ENCODE assay signal across 8 cellular contexts in the genomic region with DNA sequence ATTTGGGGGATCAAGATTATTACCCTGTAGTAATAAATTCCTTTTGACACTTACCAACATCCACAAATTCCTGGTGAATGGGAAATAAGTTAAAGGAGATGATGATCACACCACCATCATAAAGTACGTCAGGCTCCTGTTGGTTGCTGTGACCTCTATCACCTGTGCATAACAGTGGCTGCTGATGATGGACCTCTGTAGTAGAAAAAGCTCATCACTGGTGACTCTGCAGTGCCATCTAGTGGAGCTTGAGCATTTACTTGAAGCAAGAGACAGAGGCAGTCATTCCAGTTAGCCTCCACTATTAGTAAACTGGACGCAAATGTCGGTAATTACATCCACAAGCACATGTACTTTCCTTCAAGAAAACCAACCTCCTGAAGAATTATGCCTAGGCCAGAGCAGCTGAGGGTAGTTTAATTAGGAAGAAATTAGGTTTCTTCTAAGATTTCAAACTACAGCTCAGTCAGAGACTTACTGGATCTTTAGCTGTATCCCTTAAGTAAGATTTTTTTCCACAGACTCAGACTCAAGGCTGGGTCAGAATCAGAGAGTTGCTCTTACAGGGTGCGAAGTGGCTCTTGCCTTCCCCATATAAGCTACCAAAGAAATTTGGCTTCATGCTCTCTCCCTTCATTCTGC. TPM values are rescaled to one million over a fixed set of nuclear protein-coding genes. Genes with fewer than 3 reads are reported as not detected.
A peak's percentile ranks its signal among the peaks of the same experiment; 100 is the strongest.
DNase-seq lines count a peak whose midpoint lies in the region; ATAC-seq lines count a peak whose summit lies in the region.

No MANE protein-coding gene starts in this region.

- peak; percentile 83 for ATAC-seq in GM18517 (IDR thresholded peaks at IDR 0.05; ENCODE audit: unreplicated experiment)
- peak; percentile 87 for ATAC-seq in HG03432 (IDR thresholded peaks at IDR 0.05; ENCODE audit: unreplicated experiment)

- peak; percentile 81 for DNase-seq in AG08395 (ENCODE audit: low spot score)
- peak; percentile 54 for DNase-seq in NCI-H446 treated with DMSO at 0.1 percent for 48 hours (lab: John Stamatoyannopoulos, UW)
- DNase-seq in activated CD4-positive, CD25-positive, alpha-beta regulatory T cell treated with anti-CD3 and anti-CD28 coated beads, Interleukin-2, amount 50 U/mL, for 72 hours = peak; percentile 44
- DNase-seq in dermis microvascular lymphatic vessel endothelial cell (ENCODE audit: low read depth in 2 of 2) = peak; percentile 90
- DNase-seq in lung microvascular endothelial cell (ENCODE audit: low read depth in 2 of 2) = peak; percentile 91 to 94
- peak; percentile 28 to 43 for DNase-seq in stimulated activated CD8-positive, alpha-beta memory T cell treated with anti-CD3 and anti-CD28 coated beads, Interleukin-2, amount 100 ng/mL, for 48 hours (ENCODE audit: low read depth in 2 of 2)

RNA-seq across cellular contexts. Expression of a gene that starts 39.3 kb away (rescaled TPM):
- total RNA-seq in dermis microvascular lymphatic vessel endothelial cell (8.3 and 12.9 TPM in 2 replicates), lung microvascular endothelial cell (7.3 and 12.9 TPM in 2 replicates)

Comparison
In these comparisons a context has a peak if more than half of its experiments do, and no peak if none do; other contexts are left out.
1. Peak in every context shown above with its lines: DNase-seq and ATAC-seq.
2. DNase-seq: peak in every context shown above with its lines; median percentile 92 in lung microvascular endothelial cell; 90 in dermis microvascular lymphatic vessel endothelial cell; 81 in AG08395; 54 in NCI-H446 treated with DMSO at 0.1 percent for 48 hours; 44 in activated CD4-positive, CD25-positive, alpha-beta regulatory T cell treated with anti-CD3 and anti-CD28 coated beads, Interleukin-2, amount 50 U/mL, for 72 hours; 36 in stimulated activated CD8-positive, alpha-beta memory T cell treated with anti-CD3 and anti-CD28 coated beads, Interleukin-2, amount 100 ng/mL, for 48 hours.